21 cellular contexts compared by ENCODE assay signal in the genomic region with DNA sequence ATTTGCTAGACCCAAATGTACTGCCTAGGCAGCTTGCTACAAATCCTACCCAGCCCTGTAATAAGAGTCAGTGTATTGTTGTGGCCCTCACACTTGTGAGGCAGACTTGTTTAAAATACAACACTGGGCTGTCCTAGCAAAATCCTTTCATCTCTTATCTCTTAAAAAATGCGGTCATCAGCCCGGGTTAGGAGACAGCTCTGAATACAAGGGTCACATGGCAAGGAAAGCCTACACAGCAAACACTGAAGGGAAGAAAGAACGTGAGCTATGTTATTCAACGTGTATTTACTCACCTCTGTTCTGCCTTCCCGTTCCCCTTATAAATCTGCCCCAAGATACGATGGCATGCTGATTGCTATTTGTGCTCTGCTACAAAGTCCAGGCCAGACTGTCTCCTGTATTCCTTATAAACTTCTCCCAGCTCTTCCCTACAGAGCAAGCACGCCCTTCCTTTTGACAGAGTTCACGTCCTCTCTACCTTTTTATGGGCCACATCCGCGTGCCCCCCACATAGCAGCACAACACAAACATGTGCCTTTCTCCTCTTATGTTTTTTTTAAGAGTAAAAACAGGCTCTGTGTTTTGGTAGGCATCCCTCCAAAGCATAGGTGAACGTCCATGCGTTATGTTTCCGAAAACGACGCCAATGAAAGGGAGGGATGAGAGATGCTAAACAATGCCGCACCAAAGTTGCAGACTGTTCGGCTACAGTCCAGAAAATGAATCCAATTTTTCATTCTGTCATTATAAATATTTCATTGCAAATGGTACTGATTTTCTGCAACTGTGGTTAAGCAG.
DNase-seq lines count a peak whose midpoint lies in the region; ATAC-seq and TF ChIP-seq lines count a peak whose summit lies in the region.
"Had no signal": no experiment of that assay in that cellular context is flagged by ENCODE, and none has a peak within 500 bp of the region (broad histone marks: within the 10 kb centered on the region; RNA-seq: fewer than 3 reads in every experiment).

No MANE protein-coding gene starts in this region.

- H3K27ac Mint-ChIP-seq in endodermal cell, result peak overlapping the region; percentile 64
- peak overlapping the region; percentile 69 to 80 (median 78) for H3K27ac Mint-ChIP-seq in nephron
- H3K27ac Mint-ChIP-seq: CD8-positive, alpha-beta T cell; effector memory CD8-positive, alpha-beta T cell had no signal

- no peaks in the 10 kb centered on the region for H3K27me3 ChIP-seq in endodermal cell (ENCODE audit: control insufficient read depth, insufficient read depth, low read length, poor library complexity, severe bottlenecking)
- H3K27me3 ChIP-seq in upper lobe of left lung, result no peaks in the 10 kb centered on the region
- H3K27me3 ChIP-seq: sigmoid colon had no signal

- H3K4me1 Mint-ChIP-seq in endodermal cell (peaks cover 58% of the 10 kb centered on the region), nephron (peaks cover 60% of the 10 kb centered on the region)

- TF ChIP-seq CTCF in endodermal cell (conservative IDR thresholded peaks at IDR 0.05) (no peak), nephron (IDR thresholded peaks at IDR 0.05; ENCODE audit: unreplicated experiment in 3 of 3) (no peak), upper lobe of left lung (IDR thresholded peaks at IDR 0.05) (no peak)

- H3K9ac ChIP-seq in endodermal cell (ENCODE audit: extremely low read depth, low read length, poor library complexity, severe bottlenecking), result no peak overlapping the region

- H3K4me3 ChIP-seq in endodermal cell (ENCODE audit: low read length) (no peak overlapping the region), upper lobe of left lung (no peak overlapping the region)
- H3K4me3 ChIP-seq: sigmoid colon, SK-N-MC had no signal

- no peak for TF ChIP-seq POLR2A in upper lobe of left lung (IDR thresholded peaks at IDR 0.05)

- peak overlapping the region; percentile 75 for H3K27ac ChIP-seq in endodermal cell (ENCODE audit: low read depth, low read length)
- H3K27ac ChIP-seq in upper lobe of left lung, result peak overlapping the region in 2 of 4 donors; percentile 0 to 46
- H3K27ac ChIP-seq: SK-N-MC had no signal

- ATAC-seq in upper lobe of left lung (ENCODE audit: low FRiP score in 2 of 2) (peak; percentile 8 to 39), HG02763 (IDR thresholded peaks at IDR 0.05; ENCODE audit: unreplicated experiment) (no peak)
- ATAC-seq: activated T-cell treated with anti-CD3 and anti-CD28 coated beads, Interleukin-2, amount 50 U/mL, for 4 hours; CD8-positive, alpha-beta T cell; effector memory CD8-positive, alpha-beta T cell had no signal

- no peaks in the 10 kb centered on the region for H3K9me3 ChIP-seq in endodermal cell (ENCODE audit: control insufficient read depth, low read length)
- no peaks in the 10 kb centered on the region for H3K9me3 ChIP-seq in upper lobe of left lung
- H3K9me3 ChIP-seq: sigmoid colon had no signal

- peak; percentile 26 for DNase-seq in HuH-7 (ENCODE audit: low spot score)
- peak; percentile 56 for DNase-seq in endodermal cell
- no peak for DNase-seq in upper lobe of left lung
- DNase-seq in NCI-H345 (lab: John Stamatoyannopoulos, UW), result no peak
- DNase-seq in epidermal melanocyte (ENCODE audit: insufficient read length, low spot score), result no peak
- DNase-seq: activated CD4-positive, CD25-positive, alpha-beta regulatory T cell; activated naive CD4-positive, alpha-beta T cell treated with Interleukin-2 at 50 U/mL for 16 hours; activated T-cell treated with anti-CD3 and anti-CD28 coated beads, Interleukin-2, amount 50 U/mL, for 4 hours; anterior cingulate cortex; CD8-positive, alpha-beta T cell; cerebellar nuclear complex; effector memory CD8-positive, alpha-beta T cell; Kasumi-1; NCI-H1092; NCI-H2029 treated with DMSO at 0.1 percent for 48 hours; NCI-H446 treated with DMSO at 0.1 percent for 48 hours; NK-92 treated with Interleukin-12 subunit alpha and Interleukin-12 subunit beta, amount 100 ng/mL, for 24 hours; sigmoid colon had no signal

- TF ChIP-seq EP300 in upper lobe of left lung (IDR thresholded peaks at IDR 0.05), result no peak

- H3K27me3 Mint-ChIP-seq in endodermal cell (ENCODE audit: insufficient read depth), result no peaks in the 10 kb centered on the region
- no peaks in the 10 kb centered on the region for H3K27me3 Mint-ChIP-seq in nephron (ENCODE audit: low read depth)
- H3K27me3 Mint-ChIP-seq: effector memory CD8-positive, alpha-beta T cell had no signal

- H3K36me3 ChIP-seq in endodermal cell (ENCODE audit: control insufficient read depth, insufficient read depth, low read length) (no peaks in the 10 kb centered on the region), upper lobe of left lung (no peaks in the 10 kb centered on the region)
- H3K36me3 ChIP-seq: sigmoid colon had no signal

- peaks cover 17% of the 10 kb centered on the region for H3K4me1 ChIP-seq in endodermal cell (ENCODE audit: control insufficient read depth, insufficient read depth, low read length)
- peaks cover 5 to 11% (median 10%) of the 10 kb centered on the region in 4 donors for H3K4me1 ChIP-seq in upper lobe of left lung

- H3K9me3 Mint-ChIP-seq in endodermal cell (no peaks in the 10 kb centered on the region), nephron (no peaks in the 10 kb centered on the region)
- H3K9me3 Mint-ChIP-seq: activated T-cell treated with anti-CD3 and anti-CD28 coated beads, Interleukin-2, amount 50 U/mL, for 4 hours; CD8-positive, alpha-beta T cell; effector memory CD8-positive, alpha-beta T cell had no signal

- 72 to 76% methylated on average over 10 to 17 of the region's 17 CpGs for WGBS in endodermal cell (ENCODE audit: insufficient coverage in 1 of 2, insufficient read length in 1 of 2), 2 experiments
- WGBS in upper lobe of left lung, 2 donors, result 41 to 51% methylated on average over 17 of the region's 17 CpGs

- H3K36me3 Mint-ChIP-seq in endodermal cell (ENCODE audit: low read depth) (peaks cover under 1% of the 10 kb centered on the region), nephron (ENCODE audit: low read depth) (peaks cover 22% of the 10 kb centered on the region)
- H3K36me3 Mint-ChIP-seq: CD8-positive, alpha-beta T cell had no signal

- H3K4me3 Mint-ChIP-seq in endodermal cell, result no peak overlapping the region
- peak overlapping the region; percentile 1 to 32 (median 27) for H3K4me3 Mint-ChIP-seq in nephron
- H3K4me3 Mint-ChIP-seq: activated T-cell treated with anti-CD3 and anti-CD28 coated beads, Interleukin-2, amount 50 U/mL, for 4 hours; CD8-positive, alpha-beta T cell; effector memory CD8-positive, alpha-beta T cell had no signal

Comparison
In these comparisons a context has a peak if more than half of its experiments do, and no peak if none do; other contexts are left out.
1. DNase-seq: peak in HuH-7 (single experiment) and endodermal cell (single experiment); none in upper lobe of left lung (0 of 2), NCI-H345 (single experiment) and epidermal melanocyte (single experiment).